In genomic region chr7:132972745-132973144, GRCh38 we compare ENCODE assay signal across 23 cellular contexts.
A peak's percentile ranks its signal among the peaks of the same experiment; 100 is the strongest.
DNase-seq lines count a peak whose midpoint lies in the region; ATAC-seq and TF ChIP-seq lines count a peak whose summit lies in the region.
"Had no signal": no experiment of that assay in that cellular context is flagged by ENCODE, and none has a peak within 500 bp of the region (broad histone marks: within the 10 kb centered on the region; RNA-seq: fewer than 3 reads in every experiment).

No MANE protein-coding gene starts in this region.

- DNase-seq in AG09309 (ENCODE audit: low read depth) (peak; percentile 41), amniotic epithelial cell (ENCODE audit: low read depth) (peak; percentile 79), fibroblast of the aortic adventitia (ENCODE audit: low read depth) (peak; percentile 48), skeletal muscle cell (ENCODE audit: low read depth) (peak; percentile 47)
- no peak for DNase-seq in stimulated activated CD4-positive, alpha-beta T cell treated with anti-CD3 and anti-CD28 coated beads, Interleukin-12 subunit alpha, Interleukin-12 subunit beta, amount 100 ng/mL, for 4 hours
- no peak for DNase-seq in stimulated activated CD4-positive, alpha-beta T cell treated with anti-CD3 and anti-CD28 coated beads, Interleukin-15, amount 100 ng/mL, for 24 hours
- DNase-seq: Caco-2; CD4-positive, alpha-beta memory T cell; DMS 273 treated with DMSO at 0.1 percent for 48 hours; DND-41; GM23248; H9; IMR-90; MG63; NCI-H1417; NCI-H1694 treated with DMSO at 0.1 percent for 48 hours; NCI-H2081 treated with DMSO at 0.1 percent for 48 hours; NCI-H446; NCI-H526 had no signal

- no peak for TF ChIP-seq CTCF in AG09309 (IDR thresholded peaks at IDR 0.05; ENCODE audit: control insufficient read depth, insufficient read depth, low read depth, low read length, missing control alignments)
- no peak for TF ChIP-seq CTCF in fibroblast of the aortic adventitia (IDR thresholded peaks at IDR 0.05; ENCODE audit: insufficient read depth, low read length)

- H3K4me3 ChIP-seq in AG09309 (ENCODE audit: control insufficient read depth, low read depth, low read length) (no peak overlapping the region), fibroblast of the aortic adventitia (ENCODE audit: low read depth, low read length) (no peak overlapping the region), skeletal muscle cell (ENCODE audit: low read depth, low read length) (no peak overlapping the region)
- H3K4me3 ChIP-seq: GM12878, GM23248, MG63, SJSA1 had no signal

- no peak for ATAC-seq in HG02981 (IDR thresholded peaks at IDR 0.05; ENCODE audit: unreplicated experiment)
- no peak for ATAC-seq in HG03521 (IDR thresholded peaks at IDR 0.05; ENCODE audit: unreplicated experiment)
- ATAC-seq: GM12878 had no signal

Comparison
In these comparisons a context has a peak if more than half of its experiments do, and no peak if none do; other contexts are left out.
1. DNase-seq: peak in AG09309 (single experiment), amniotic epithelial cell (single experiment), fibroblast of the aortic adventitia (single experiment) and skeletal muscle cell (single experiment); none in stimulated activated CD4-positive, alpha-beta T cell treated with anti-CD3 and anti-CD28 coated beads, Interleukin-12 subunit alpha, Interleukin-12 subunit beta, amount 100 ng/mL, for 4 hours (single experiment) and stimulated activated CD4-positive, alpha-beta T cell treated with anti-CD3 and anti-CD28 coated beads, Interleukin-15, amount 100 ng/mL, for 24 hours (single experiment).